1 cellular context compared by ENCODE assay signal in genomic region chr2:218323526-218324472, GRCh38.
TF ChIP-seq lines count a peak whose summit lies in the region.

No MANE protein-coding gene starts in this region.

TF ChIP-seq in HepG2, 621 proteins besides CTCF, POLR2A, EP300 and RAD21 (continued from another document and continues in another):
- TF ChIP-seq ARID5B (CRISPR knock-in tag; IDR thresholded peaks at IDR 0.05) (peak; percentile 58), MXI1 (IDR thresholded peaks at IDR 0.05; ENCODE audit: borderline replicate concordance, low read depth, low read length) (no peak), ZNF512 (CRISPR knock-in tag; IDR thresholded peaks at IDR 0.05) (no peak; the same call in 1 of the 2 replicates), NKX3-1 (CRISPR knock-in tag; IDR thresholded peaks at IDR 0.05) (0 out of 2 replicates have a peak, but pooled peaks have one; percentile 56), SP5 (CRISPR knock-in tag; IDR thresholded peaks at IDR 0.05; ENCODE audit: borderline replicate concordance, low read depth) (peak; percentile 63), ZSCAN12 (CRISPR knock-in tag; IDR thresholded peaks at IDR 0.05) (no peak), TCF7 (IDR thresholded peaks at IDR 0.05; ENCODE audit: low read depth) (no peak), REXO4 (CRISPR knock-in tag; IDR thresholded peaks at IDR 0.05; ENCODE audit: borderline replicate concordance) (no peak), MXD4 (CRISPR knock-in tag; IDR thresholded peaks at IDR 0.05) (peak; percentile 52; the same call in 1 of the 2 replicates), ZNF224 (CRISPR knock-in tag; IDR thresholded peaks at IDR 0.05) (peak; percentile 69), ZNF710 (CRISPR knock-in tag; IDR thresholded peaks at IDR 0.05; ENCODE audit: borderline replicate concordance) (peak; percentile 46; the same call in 1 of the 2 replicates), ZNF629 (CRISPR knock-in tag; conservative IDR thresholded peaks at IDR 0.05) (0 out of 2 replicates have a peak, but pooled peaks have one; percentile 39), GABPA (IDR thresholded peaks at IDR 0.05; ENCODE audit: low read depth, low read length) (no peak), GABPA (CRISPR knock-in tag; IDR thresholded peaks at IDR 0.05; ENCODE audit: low read depth) (peak; percentile 39; the same call in 1 of the 2 replicates), SRSF9 (IDR thresholded peaks at IDR 0.05; ENCODE audit: borderline replicate concordance, insufficient read depth, low read depth, low read length, poor library complexity, severe bottlenecking) (no peak), CENPX (CRISPR knock-in tag; IDR thresholded peaks at IDR 0.05) (no peak), ZNF780A (CRISPR knock-in tag; IDR thresholded peaks at IDR 0.05) (0 out of 2 replicates have a peak, but pooled peaks have one; percentile 39), NFE2L1 (CRISPR knock-in tag; IDR thresholded peaks at IDR 0.05; ENCODE audit: borderline replicate concordance) (0 out of 2 replicates have a peak, but pooled peaks have one; percentile 61), ZFP82 (CRISPR knock-in tag; IDR thresholded peaks at IDR 0.05; ENCODE audit: borderline replicate concordance) (no peak), POLR2G (IDR thresholded peaks at IDR 0.05; ENCODE audit: low read depth, low read length) (peak; percentile 72), SMAD3 (CRISPR knock-in tag; IDR thresholded peaks at IDR 0.05) (0 out of 2 replicates have a peak, but pooled peaks have one; percentile 38), ZNF331 (CRISPR knock-in tag; IDR thresholded peaks at IDR 0.05) (peak; percentile 58; the same call in 1 of the 2 replicates), NFE2L2 (IDR thresholded peaks at IDR 0.05; ENCODE audit: low read length) (no peak), ZNF567 (CRISPR knock-in tag; IDR thresholded peaks at IDR 0.05; ENCODE audit: borderline replicate concordance) (peak; percentile 68; the same call in 1 of the 2 replicates), FOXA1 (IDR thresholded peaks at IDR 0.05) (no peak), FOXA1 (CRISPR knock-in tag; IDR thresholded peaks at IDR 0.05) (0 out of 2 replicates have a peak, but pooled peaks have one; percentile 13), ZNF496 (CRISPR knock-in tag; IDR thresholded peaks at IDR 0.05; ENCODE audit: insufficient replicate concordance) (no peak), ATF2 (CRISPR knock-in tag; IDR thresholded peaks at IDR 0.05) (no peak; the same call in 1 of the 2 replicates), ZNF546 (CRISPR knock-in tag; conservative IDR thresholded peaks at IDR 0.05) (peak; percentile 60; the same call in 1 of the 2 replicates), SAP130 (CRISPR knock-in tag; IDR thresholded peaks at IDR 0.05; ENCODE audit: low read depth) (peak; percentile 83), ZBED4 (CRISPR knock-in tag; IDR thresholded peaks at IDR 0.05; ENCODE audit: borderline replicate concordance) (peak; percentile 66), HOMEZ (CRISPR knock-in tag; IDR thresholded peaks at IDR 0.05; ENCODE audit: low read depth) (0 out of 2 replicates have a peak, but pooled peaks have one; percentile 27), ZFP36L1 (CRISPR knock-in tag; IDR thresholded peaks at IDR 0.05) (no peak), GLI4 (CRISPR knock-in tag; IDR thresholded peaks at IDR 0.05; ENCODE audit: borderline replicate concordance) (no peak), ZGPAT (CRISPR knock-in tag; IDR thresholded peaks at IDR 0.05) (peak; percentile 37; the same call in 1 of the 2 replicates), ZNF878 (CRISPR knock-in tag; IDR thresholded peaks at IDR 0.05) (peak; percentile 67; the same call in 1 of the 2 replicates), KMT2B (CRISPR knock-in tag; IDR thresholded peaks at IDR 0.05) (0 out of 2 replicates have a peak, but pooled peaks have one; percentile 15), TEAD3 (CRISPR knock-in tag; optimal IDR thresholded peaks at IDR 0.05; ENCODE audit: borderline replicate concordance) (no peak), HNRNPH1 (optimal IDR thresholded peaks at IDR 0.05; ENCODE audit: low read depth, low read length) (no peak), ZNF562 (CRISPR knock-in tag; IDR thresholded peaks at IDR 0.05; ENCODE audit: borderline replicate concordance) (peak; percentile 48; the same call in 1 of the 2 replicates), STAG1 (CRISPR knock-in tag; IDR thresholded peaks at IDR 0.05) (peak; percentile 16), SCMH1 (CRISPR knock-in tag; IDR thresholded peaks at IDR 0.05; ENCODE audit: borderline replicate concordance) (no peak), THAP7 (CRISPR knock-in tag; IDR thresholded peaks at IDR 0.05) (no peak), ONECUT2 (CRISPR knock-in tag; IDR thresholded peaks at IDR 0.05) (no peak)
